28 cellular contexts compared by ENCODE assay signal in genomic region chr2:692349-692748, GRCh38. TPM values are rescaled to one million over a fixed set of nuclear protein-coding genes. Genes with fewer than 3 reads are reported as not detected.
A peak's percentile ranks its signal among the peaks of the same experiment; 100 is the strongest.
DNase-seq lines count a peak whose midpoint lies in the region; ATAC-seq, FAIRE-seq and TF ChIP-seq lines count a peak whose summit lies in the region.
"Had no signal": no experiment of that assay in that cellular context is flagged by ENCODE, and none has a peak within 500 bp of the region (broad histone marks: within the 10 kb centered on the region; RNA-seq: fewer than 3 reads in every experiment).

No MANE protein-coding gene starts in this region.

- H3K36me3 ChIP-seq in HepG2 (replicated peaks in 1 of 2; ENCODE audit: control insufficient read depth in 1 of 2, insufficient read depth in 2 of 2, low read length in 2 of 2): no peaks in the 10 kb centered on the region
- H3K36me3 ChIP-seq in right lobe of liver: no peaks in the 10 kb centered on the region
- no peaks in the 10 kb centered on the region for H3K36me3 ChIP-seq in tibial artery
- H3K36me3 ChIP-seq: BE2C, MG63, SJSA1 had no signal

- H3K4me3 Mint-ChIP-seq in naive B cell (no peak overlapping the region), mesothelial cell of epicardium (no peak overlapping the region)
- no peak overlapping the region for H3K4me3 Mint-ChIP-seq in activated CD4-positive, alpha-beta T cell treated with anti-CD3 and anti-CD28 coated beads, Interleukin-2, amount 10 ng/mL, durations not matched to agents 24 days and 14 days

- H3K27ac ChIP-seq in HepG2 (ENCODE audit: extremely low read length, insufficient read depth, low read length) (no peak overlapping the region), right lobe of liver (no peak overlapping the region), tibial artery (peak overlapping the region; percentile 82 to 91)
- H3K27ac ChIP-seq: SJSA1 had no signal

- FAIRE-seq in HepG2 (lab: Jason Lieb, UNC): no peak
- FAIRE-seq: GM12892, GM19239, H54, HTR-8/SVneo, RCC 7860 had no signal

- POLR2A ChIA-PET in HepG2 (lab: Yijun Ruan, JAX): no interaction called here

- TF ChIP-seq POLR2A in HepG2 (IDR thresholded peaks at IDR 0.05; ENCODE audit: insufficient read depth in 1 of 2, low read depth in 2 of 2, low read length in 2 of 2) (no peak), right lobe of liver (IDR thresholded peaks at IDR 0.05) (no peak)

- H3K27me3 ChIP-seq in HepG2 (ENCODE audit: control insufficient read depth in 1 of 2, insufficient read depth in 2 of 2, low read length in 2 of 2) (peaks cover 0 to 30% of the 10 kb centered on the region in 2 experiments; a peak in 3 of 5 replicates), right lobe of liver (no peaks in the 10 kb centered on the region), tibial artery (no peaks in the 10 kb centered on the region)
- H3K27me3 ChIP-seq: BE2C, MG63, SJSA1 had no signal

- intact Hi-C loops in HepG2 (cut with micrococcal nuclease; ENCODE audit: unreplicated experiment) (no loop called here), right lobe of liver (cut with DNase I) (no loop called here), tibial artery (cut with DNase I; ENCODE audit: low total_unique reads) (loop anchor here (2.0 kb wide), 1 partner anchor 16 kb away; the partner anchor contains the start of gene TMEM18)
- intact Hi-C loops in activated CD4-positive, alpha-beta T cell treated with anti-CD3 and anti-CD28 coated beads, Interleukin-2, amount 10 ng/mL, durations not matched to agents 24 days and 14 days (cut with micrococcal nuclease): no loop called here

- H3K9me3 ChIP-seq in HepG2 (ENCODE audit: low read length) (no peaks in the 10 kb centered on the region), right lobe of liver (no peaks in the 10 kb centered on the region), tibial artery (no peaks in the 10 kb centered on the region)
- H3K9me3 ChIP-seq: BE2C, MG63, SJSA1 had no signal

- no peaks in the 10 kb centered on the region for H4K20me1 ChIP-seq in HepG2 (ENCODE audit: insufficient read depth, low read length)

- H3K36me3 Mint-ChIP-seq in naive B cell (peaks cover 0 to 8% of the 10 kb centered on the region in 2 donors), mesothelial cell of epicardium (no peaks in the 10 kb centered on the region)
- no peaks in the 10 kb centered on the region for H3K36me3 Mint-ChIP-seq in activated CD4-positive, alpha-beta T cell treated with anti-CD3 and anti-CD28 coated beads, Interleukin-2, amount 10 ng/mL, durations not matched to agents 24 days and 14 days (ENCODE audit: low read depth)

- no peaks in the 10 kb centered on the region for H3K27me3 Mint-ChIP-seq in naive B cell
- peaks cover 11% of the 10 kb centered on the region for H3K27me3 Mint-ChIP-seq in activated CD4-positive, alpha-beta T cell treated with anti-CD3 and anti-CD28 coated beads, Interleukin-2, amount 10 ng/mL, durations not matched to agents 24 days and 14 days
- no peaks in the 10 kb centered on the region for H3K27me3 Mint-ChIP-seq in mesothelial cell of epicardium (ENCODE audit: low read depth)

- no peak for TF ChIP-seq RAD21 in HepG2 (CRISPR knock-in tag; IDR thresholded peaks at IDR 0.05)

- in situ Hi-C loops in HepG2 (cut with HindIII; ENCODE audit: extremely low pct_ligation_motif_present, low pct_unique_long_range_greater_than_20kb): no loop called here

- H3K9me3 Mint-ChIP-seq in naive B cell (no peaks in the 10 kb centered on the region), mesothelial cell of epicardium (no peaks in the 10 kb centered on the region)
- no peaks in the 10 kb centered on the region for H3K9me3 Mint-ChIP-seq in activated CD4-positive, alpha-beta T cell treated with anti-CD3 and anti-CD28 coated beads, Interleukin-2, amount 10 ng/mL, durations not matched to agents 24 days and 14 days

- no TSS peak for BruUV-seq in HepG2 (replicated peaks; lab: Mats Ljungman, UMichigan)

- CTCF ChIA-PET in HepG2 (lab: Yijun Ruan, JAX; ENCODE audit: low intra/inter-chr PET ratio, low total read pairs): no interaction called here

- WGBS in HepG2 (ENCODE audit: low lambda C conversion rate): 58% methylated on average over 12 of the region's 12 CpGs
- 84% methylated on average over 8 of the region's 12 CpGs for WGBS in right lobe of liver (ENCODE audit: insufficient coverage, low coverage, low lambda C conversion rate, missing lambda C conversion rate)

- H3K9ac ChIP-seq in HepG2 (ENCODE audit: insufficient read depth, low read depth, low read length): no peak overlapping the region

- H3K79me2 ChIP-seq in HepG2 (ENCODE audit: insufficient read depth, low read length): no peaks in the 10 kb centered on the region

- ATAC-seq in HepG2: peak; percentile 49
- ATAC-seq in right lobe of liver: no peak
- no peak for ATAC-seq in naive B cell (ENCODE audit: low read depth in 2 of 2)

- no peak overlapping the region for H2AFZ ChIP-seq in HepG2 (ENCODE audit: low read length)

- TF ChIP-seq EP300 in HepG2 (IDR thresholded peaks at IDR 0.05; ENCODE audit: low read depth in 2 of 2, low read length in 2 of 2) (no peak), HepG2 (CRISPR knock-in tag; IDR thresholded peaks at IDR 0.05; ENCODE audit: borderline replicate concordance) (no peak)

- DNase-seq in HepG2 (ENCODE audit: low spot score): no peak
- no peak for DNase-seq in right lobe of liver
- no peak for DNase-seq in naive B cell
- no peak for DNase-seq in tibial artery
- DNase-seq in activated CD4-positive, alpha-beta T cell treated with anti-CD3 and anti-CD28 coated beads, Interleukin-2, amount 10 ng/mL, durations not matched to agents 24 days and 14 days: no peak
- no peak for DNase-seq in mesothelial cell of epicardium (ENCODE audit: low spot score in 2 of 2, unreplicated experiment in 2 of 2)
- no peak for DNase-seq in ureter (ENCODE audit: low spot score)
- DNase-seq: 8988T, ACHN, BE2C, Calu3, DMS153, DND-41, KG1, MG63, NCI-H1105 treated with DMSO at 0.1 percent for 48 hours, NCI-H146, NCI-H1930, NCI-H2107, NCI-H446, NCI-H524 treated with DMSO at 0.1 percent for 48 hours, NCI-H774 had no signal

- TF ChIP-seq CTCF in HepG2 (CRISPR knock-in tag; IDR thresholded peaks at IDR 0.05) (no peak), right lobe of liver (IDR thresholded peaks at IDR 0.05) (no peak), tibial artery (IDR thresholded peaks at IDR 0.05) (no peak), mesothelial cell of epicardium (IDR thresholded peaks at IDR 0.05; ENCODE audit: unreplicated experiment) (no peak)

- H3K27ac Mint-ChIP-seq in naive B cell (peak overlapping the region in 4 of 6 donors; percentile 33 to 81 (median 40)), mesothelial cell of epicardium (no peak overlapping the region)
- no peak overlapping the region for H3K27ac Mint-ChIP-seq in activated CD4-positive, alpha-beta T cell treated with anti-CD3 and anti-CD28 coated beads, Interleukin-2, amount 10 ng/mL, durations not matched to agents 24 days and 14 days

- no peaks in the 10 kb centered on the region for H3K4me1 ChIP-seq in HepG2 (ENCODE audit: insufficient read depth, low read length)
- no peaks in the 10 kb centered on the region for H3K4me1 ChIP-seq in right lobe of liver
- H3K4me1 ChIP-seq in tibial artery: peaks cover 0 to 84% (median 40%) of the 10 kb centered on the region in 4 donors
- H3K4me1 ChIP-seq: BE2C had no signal

- H3K4me2 ChIP-seq in HepG2 (ENCODE audit: low read depth, low read length): no peak overlapping the region

- H3K4me3 ChIP-seq in HepG2 (replicated peaks in 1 of 3; ENCODE audit: insufficient read depth in 1 of 3, low read depth in 2 of 3, low read length in 3 of 3) (no peak overlapping the region), right lobe of liver (no peak overlapping the region), tibial artery (peak overlapping the region; percentile 47 to 50)
- H3K4me3 ChIP-seq: MG63, SJSA1 had no signal

- H3K4me1 Mint-ChIP-seq in naive B cell (peaks cover 21 to 30% (median 24%) of the 10 kb centered on the region in 3 donors), mesothelial cell of epicardium (peaks cover 15% of the 10 kb centered on the region)
- peaks cover 9% of the 10 kb centered on the region for H3K4me1 Mint-ChIP-seq in activated CD4-positive, alpha-beta T cell treated with anti-CD3 and anti-CD28 coated beads, Interleukin-2, amount 10 ng/mL, durations not matched to agents 24 days and 14 days

TF ChIP-seq in HepG2, 621 proteins besides CTCF, POLR2A, EP300 and RAD21 (continues in another document):
- TF ChIP-seq GABPB1 (CRISPR knock-in tag; IDR thresholded peaks at IDR 0.05) (no peak), ZNF329 (CRISPR knock-in tag; IDR thresholded peaks at IDR 0.05; ENCODE audit: low read depth) (no peak), ATF7 (IDR thresholded peaks at IDR 0.05) (no peak), ATF7 (CRISPR knock-in tag; IDR thresholded peaks at IDR 0.05) (no peak)

RNA-seq across cellular contexts. Expression of gene TMEM18, which starts 15.1 kb away (rescaled TPM):
- 39.7 and 45.9 TPM in 2 replicates for total RNA-seq in HepG2 (2016; rRNA removed; fragmentation: Illumina TruSeq; extraction: Trizol)
- 26.8 and 30.8 TPM in 2 replicates for total RNA-seq in HepG2 (2016; cell fraction: cytosol; rRNA removed; fragmentation: Illumina TruSeq; extraction: Trizol; ENCODE audit: low read depth)
- 36.9 and 47.1 TPM in 2 replicates for total RNA-seq in HepG2 (2016; cell fraction: insoluble cytoplasmic fraction; rRNA removed; fragmentation: Illumina TruSeq; extraction: Trizol)
- 43.7 and 45.0 TPM in 2 replicates for total RNA-seq in HepG2 (2016; cell fraction: membrane; rRNA removed; fragmentation: Illumina TruSeq; extraction: Trizol)
- total RNA-seq in HepG2 (2016; cell fraction: nucleus; rRNA removed; fragmentation: Illumina TruSeq; extraction: Trizol): 27.3 and 30.5 TPM in 2 replicates
- polyA plus RNA-seq in HepG2 (2011; rRNA removed): 32.1 and 49.4 TPM in 2 replicates
- polyA plus RNA-seq in HepG2 (2011; cell fraction: cytosol; rRNA removed): 33.5 and 39.5 TPM in 2 replicates
- polyA plus RNA-seq in HepG2 (2011; cell fraction: nucleus; rRNA removed): 29.6 and 38.2 TPM in 2 replicates
- polyA plus RNA-seq in HepG2 (2012): 36.5 and 48.1 TPM in 2 replicates
- polyA plus RNA-seq in HepG2 (2016; cell fraction: cytosol; fragmentation: Illumina TruSeq; extraction: Trizol; ENCODE audit: low read depth): 37.2 and 42.5 TPM in 2 replicates
- 36.2 and 38.9 TPM in 2 replicates for polyA plus RNA-seq in HepG2 (2016; cell fraction: insoluble cytoplasmic fraction; fragmentation: Illumina TruSeq; extraction: Trizol; ENCODE audit: low read depth)
- 38.3 and 46.2 TPM in 2 replicates for polyA plus RNA-seq in HepG2 (2016; cell fraction: membrane; fragmentation: Illumina TruSeq; extraction: Trizol; ENCODE audit: low read depth)
- 49.7 and 63.7 TPM in 2 replicates for polyA plus RNA-seq in HepG2 (2016; cell fraction: nucleus; fragmentation: Illumina TruSeq; extraction: Trizol; ENCODE audit: insufficient read depth, low read depth)
- 19.9 and 51.6 TPM in 2 replicates for polyA minus RNA-seq in HepG2 (2011; rRNA and poly(A)+ RNA removed; ENCODE audit: low replicate concordance)
- polyA minus RNA-seq in HepG2 (2011; cell fraction: cytosol; rRNA and poly(A)+ RNA removed): 14.5 and 14.9 TPM in 2 replicates
- polyA minus RNA-seq in HepG2 (2011; cell fraction: nucleus; rRNA and poly(A)+ RNA removed): 39.4 and 50.0 TPM in 2 replicates
- 10 to 100 TPM in 2 of 6 experiments, 1 to 10 TPM in 4; 4.2 to 11.4 (median 7.0) TPM for total RNA-seq in right lobe of liver
- 10 to 100 TPM; 22.2 to 40.5 (median 25.3) TPM for polyA plus RNA-seq in naive B cell (ENCODE audit: low read depth in 6 of 6)
- 21.5 and 25.1 TPM in 2 replicates for total RNA-seq in activated CD4-positive, alpha-beta T cell treated with anti-CD3 and anti-CD28 coated beads, Interleukin-2, amount 10 ng/mL, durations not matched to agents 24 days and 14 days
- total RNA-seq in mesothelial cell of epicardium: 35.9 to 37.1 TPM (median 36.4 TPM) in 3 replicates
- total RNA-seq in ureter: 15.5 TPM

Comparison
In these comparisons a context has a peak if more than half of its experiments do, and no peak if none do; other contexts are left out.
1. H3K27ac ChIP-seq: peak in tibial artery (2 of 2); none in HepG2 (single experiment) and right lobe of liver (0 of 3).
2. H3K4me3 ChIP-seq: peak in tibial artery (2 of 2); none in HepG2 (0 of 3) and right lobe of liver (0 of 3).
3. H3K27ac Mint-ChIP-seq: peak in naive B cell (4 of 6); none in activated CD4-positive, alpha-beta T cell treated with anti-CD3 and anti-CD28 coated beads, Interleukin-2, amount 10 ng/mL, durations not matched to agents 24 days and 14 days (single experiment) and mesothelial cell of epicardium (single experiment).